8 cellular contexts compared by ENCODE assay signal in the genomic region with DNA sequence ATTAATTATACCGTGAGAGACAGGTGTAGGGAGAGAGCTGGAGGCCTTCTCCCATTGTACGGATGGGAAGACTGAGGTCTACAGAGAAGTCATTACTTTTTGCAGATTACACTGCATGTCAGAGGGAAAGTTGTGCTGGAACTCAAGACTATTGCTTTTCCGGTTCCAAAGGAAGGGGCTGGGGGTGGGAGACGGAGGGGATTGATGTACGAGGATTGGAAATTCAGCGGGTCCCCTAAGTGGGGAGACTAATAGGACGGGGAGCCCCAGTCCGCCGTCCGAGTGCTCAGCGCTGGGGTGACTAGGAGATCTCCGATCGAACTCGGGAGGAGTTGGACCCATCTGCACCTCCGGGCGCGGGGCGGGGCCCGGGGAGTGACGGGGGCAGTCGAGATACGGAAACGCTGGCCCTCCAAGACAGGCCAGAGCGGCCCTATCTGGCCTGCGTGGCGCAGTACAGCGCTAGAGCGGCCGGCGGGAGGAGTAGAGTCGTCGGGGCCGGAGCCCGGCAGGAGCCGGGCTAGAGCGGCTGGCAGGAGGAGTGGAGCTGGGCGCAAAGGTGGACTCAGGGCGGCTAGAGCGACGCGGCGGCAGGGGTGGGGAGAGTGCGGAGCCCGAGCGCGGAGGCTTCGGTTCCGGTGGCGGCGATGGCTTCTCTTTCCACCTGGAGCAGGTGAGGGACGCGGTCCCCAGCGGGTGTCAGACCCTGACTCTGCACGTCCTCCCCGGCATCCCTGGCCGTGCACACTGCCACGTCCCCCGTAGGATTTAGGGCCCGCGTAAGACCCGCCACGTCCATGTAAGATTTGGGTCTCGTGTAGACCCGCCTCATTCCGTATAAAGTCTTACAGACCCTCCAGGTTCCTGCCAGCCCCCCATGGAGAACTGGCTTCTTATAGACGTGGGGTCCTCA. TPM values are rescaled to one million over a fixed set of nuclear protein-coding genes. Genes with fewer than 3 reads are reported as not detected.
DNase-seq lines count a peak whose midpoint lies in the region; ATAC-seq and TF ChIP-seq lines count a peak whose summit lies in the region.

No MANE protein-coding gene starts in this region.

- no CpG with 5 or more reads among the region's 66 CpGs for WGBS in trophoblast cell (ENCODE audit: extremely low coverage, insufficient coverage, insufficient read length)
- 0 to 10% methylated on average over 2 to 23 of the region's 66 CpGs for WGBS in transverse colon (ENCODE audit: low coverage in 1 of 2), 2 donors

- H3K23ac ChIP-seq in trophoblast cell (ENCODE audit: low read length): no peak overlapping the region

- H3K36me3 ChIP-seq in SU-DHL-6 (ENCODE audit: low read length) (peaks cover 5% of the 10 kb centered on the region; the same call in 1 of the 2 replicates), cardiac muscle cell (no peaks in the 10 kb centered on the region), trophoblast cell (ENCODE audit: control insufficient read depth in 1 of 2, insufficient read depth in 2 of 2, low read length in 2 of 2) (peaks cover 3 to 9% of the 10 kb centered on the region in 2 experiments), transverse colon (peaks cover 0 to 2% (median 0%) of the 10 kb centered on the region in 4 donors)

- peak overlapping the region; percentile 33 for H4K12ac ChIP-seq in trophoblast cell (ENCODE audit: low read depth, low read length)

- no peaks in the 10 kb centered on the region for H3K4me1 ChIP-seq in cardiac muscle cell (ENCODE audit: low read depth)
- peaks cover 15 to 17% of the 10 kb centered on the region in 2 experiments for H3K4me1 ChIP-seq in trophoblast cell (ENCODE audit: control insufficient read depth in 1 of 2, insufficient read depth in 2 of 2, low read length in 2 of 2)
- H3K4me1 ChIP-seq in transverse colon: peaks cover 23 to 45% (median 38%) of the 10 kb centered on the region in 4 donors

- H3K4me2 ChIP-seq in SU-DHL-6 (ENCODE audit: low read depth, low read length, poor library complexity, severe bottlenecking) (peak overlapping the region; percentile 97), trophoblast cell (ENCODE audit: low read length) (peak overlapping the region; percentile 96)

- H2AFZ ChIP-seq in SU-DHL-6 (ENCODE audit: low read depth, low read length, severe bottlenecking): no peak overlapping the region
- no peak overlapping the region for H2AFZ ChIP-seq in trophoblast cell (ENCODE audit: insufficient read depth, low read length, poor library complexity)

- peak; percentile 91 for TF ChIP-seq POLR2A in transverse colon (IDR thresholded peaks at IDR 0.05)

- H3K36me3 Mint-ChIP-seq in activated naive CD8-positive, alpha-beta T cell treated with anti-CD3 and anti-CD28 coated beads, Interleukin-2, amount 50 U/mL, for 24 hours (ENCODE audit: low read depth): peaks cover 34% of the 10 kb centered on the region

- in situ Hi-C loops in transverse colon (cut with MboI; ENCODE audit: low pct_ligation_motif_present in 1 of 4, low pct_unique_long_range_greater_than_20kb in 1 of 4, low sequenced_read_pairs in 3 of 4): no loop called here

- TF ChIP-seq EP300 in transverse colon (IDR thresholded peaks at IDR 0.05; ENCODE audit: low read depth): no peak

- peak overlapping the region; percentile 92 for H3K27ac Mint-ChIP-seq in activated naive CD8-positive, alpha-beta T cell treated with anti-CD3 and anti-CD28 coated beads, Interleukin-2, amount 50 U/mL, for 24 hours

- H3F3A ChIP-seq in SU-DHL-6 (ENCODE audit: insufficient read depth): peaks cover 47% of the 10 kb centered on the region

- H3K14ac ChIP-seq in trophoblast cell (ENCODE audit: low read length): peak overlapping the region; percentile 40

- peaks cover 2% of the 10 kb centered on the region for H3K27me3 Mint-ChIP-seq in activated naive CD8-positive, alpha-beta T cell treated with anti-CD3 and anti-CD28 coated beads, Interleukin-2, amount 50 U/mL, for 24 hours

- H3K4me3 ChIP-seq in GM12865 (ENCODE audit: low read depth, low read length): peak overlapping the region; percentile 96
- H3K4me3 ChIP-seq in SU-DHL-6 (ENCODE audit: insufficient read depth, low read length, poor library complexity, severe bottlenecking): peak overlapping the region; percentile 65
- H3K4me3 ChIP-seq in cardiac muscle cell: peak overlapping the region; percentile 46
- peak overlapping the region; percentile 99 for H3K4me3 ChIP-seq in trophoblast cell (ENCODE audit: low read depth, low read length)
- H3K4me3 ChIP-seq in transverse colon: peak overlapping the region; percentile 46 to 99 (median 79)

- H3K4ac ChIP-seq in trophoblast cell (ENCODE audit: low read depth, low read length): peak overlapping the region; percentile 23

- H3K9me3 ChIP-seq in SU-DHL-6 (ENCODE audit: insufficient read depth, low read length) (no peaks in the 10 kb centered on the region), cardiac muscle cell (ENCODE audit: low read depth) (no peaks in the 10 kb centered on the region), trophoblast cell (ENCODE audit: insufficient read depth, low read depth, low read length) (no peaks in the 10 kb centered on the region), transverse colon (no peaks in the 10 kb centered on the region)

- TF ChIP-seq CTCF in GM12865 (IDR thresholded peaks at IDR 0.05; ENCODE audit: insufficient read depth, low read depth, low read length, missing control alignments): no peak
- TF ChIP-seq CTCF in SU-DHL-6 (IDR thresholded peaks at IDR 0.05; ENCODE audit: insufficient read depth, low read length, poor library complexity, severe bottlenecking): no peak
- TF ChIP-seq CTCF in cardiac muscle cell (IDR thresholded peaks at IDR 0.05; ENCODE audit: low read depth, low read length): peak; percentile 28
- peak in 1 of 5 experiments; percentile 18 for TF ChIP-seq CTCF in transverse colon (IDR thresholded peaks at IDR 0.05)

- DNase-seq in GM12865 (ENCODE audit: low read depth) (peak; percentile 99), NCI-H1105 treated with DMSO at 0.1 percent for 48 hours (lab: John Stamatoyannopoulos, UW) (peak; percentile 97), cardiac muscle cell (ENCODE audit: low read depth in 1 of 2, low spot score in 1 of 2) (peak; percentile 97 to 98), trophoblast cell (peak; percentile 97 to 98), transverse colon (peak; percentile 97)
- peak; percentile 93 for DNase-seq in activated naive CD8-positive, alpha-beta T cell treated with anti-CD3 and anti-CD28 coated beads, Interleukin-2, amount 50 U/mL, for 24 hours

- peaks cover 67% of the 10 kb centered on the region for H3K4me1 Mint-ChIP-seq in activated naive CD8-positive, alpha-beta T cell treated with anti-CD3 and anti-CD28 coated beads, Interleukin-2, amount 50 U/mL, for 24 hours

- H3K27me3 ChIP-seq in SU-DHL-6 (ENCODE audit: low read length) (no peaks in the 10 kb centered on the region), cardiac muscle cell (no peaks in the 10 kb centered on the region), trophoblast cell (ENCODE audit: insufficient read depth, low read length) (peaks cover 2% of the 10 kb centered on the region), transverse colon (no peaks in the 10 kb centered on the region)

- H2AK5ac ChIP-seq in trophoblast cell (ENCODE audit: low read length): no peak overlapping the region

- no peak overlapping the region for H2BK12ac ChIP-seq in trophoblast cell (ENCODE audit: low read length)

- no peaks in the 10 kb centered on the region for H4K20me1 ChIP-seq in SU-DHL-6 (ENCODE audit: low read depth, low read length)

- H3K27ac ChIP-seq in SU-DHL-6 (ENCODE audit: low read depth, low read length): peak overlapping the region; percentile 100
- H3K27ac ChIP-seq in cardiac muscle cell: no peak overlapping the region
- no peak overlapping the region for H3K27ac ChIP-seq in trophoblast cell (ENCODE audit: low read depth, low read length)
- peak overlapping the region; percentile 82 to 91 (median 87) for H3K27ac ChIP-seq in transverse colon

- peak; percentile 78 for ATAC-seq in HG02642 (IDR thresholded peaks at IDR 0.05; ENCODE audit: poor library complexity, unreplicated experiment)
- ATAC-seq in activated naive CD8-positive, alpha-beta T cell treated with anti-CD3 and anti-CD28 coated beads, Interleukin-2, amount 50 U/mL, for 24 hours: peak; percentile 80

- H3K79me2 ChIP-seq in SU-DHL-6 (ENCODE audit: insufficient read depth, low read length) (peaks cover 57% of the 10 kb centered on the region), trophoblast cell (ENCODE audit: control insufficient read depth, insufficient read depth, low read length, poor library complexity) (peaks cover 12% of the 10 kb centered on the region)

- intact Hi-C loops in transverse colon (cut with DNase I; ENCODE audit: low total_unique reads): no loop called here

- H3K9me2 ChIP-seq in SU-DHL-6 (replicated peaks; ENCODE audit: insufficient read depth, low read length): no peaks in the 10 kb centered on the region

- H3K79me1 ChIP-seq in trophoblast cell (ENCODE audit: low read length): peaks cover 19% of the 10 kb centered on the region

- peak overlapping the region; percentile 89 for H3K9ac ChIP-seq in SU-DHL-6 (ENCODE audit: low read length)
- H3K9ac ChIP-seq in trophoblast cell (ENCODE audit: low read length): peak overlapping the region; percentile 98

- H3K9me3 Mint-ChIP-seq in activated naive CD8-positive, alpha-beta T cell treated with anti-CD3 and anti-CD28 coated beads, Interleukin-2, amount 50 U/mL, for 24 hours: no peaks in the 10 kb centered on the region

- peak overlapping the region; percentile 97 for H4K91ac ChIP-seq in trophoblast cell (ENCODE audit: low read depth, low read length)

- H3K4me3 Mint-ChIP-seq in activated naive CD8-positive, alpha-beta T cell treated with anti-CD3 and anti-CD28 coated beads, Interleukin-2, amount 50 U/mL, for 24 hours: peak overlapping the region; percentile 93

- H3K18ac ChIP-seq in trophoblast cell (ENCODE audit: low read length): peak overlapping the region; percentile 31

- H2BK120ac ChIP-seq in trophoblast cell (ENCODE audit: insufficient read depth, low read length, poor library complexity): no peak overlapping the region

- no peak overlapping the region for H2BK5ac ChIP-seq in trophoblast cell (ENCODE audit: low read depth, low read length, poor library complexity)

- peak overlapping the region; percentile 98 for H4K8ac ChIP-seq in trophoblast cell (ENCODE audit: low read depth, low read length)

RNA-seq across cellular contexts. Expression of gene ARHGEF1, which starts 1.1 kb away (rescaled TPM):
- total RNA-seq in cardiac muscle cell: 19.2 and 49.9 TPM in 2 replicates
- 40.1 and 68.1 TPM in 2 replicates for polyA plus RNA-seq in cardiac muscle cell
- 65.5 and 67.8 TPM in 2 replicates for polyA plus RNA-seq in trophoblast cell (2013)
- total RNA-seq in transverse colon: 100 to 1,000 TPM in 2 of 4 donors, 10 to 100 TPM in 2; 64.3 to 215 (median 113) TPM

RNA-seq across cellular contexts. Expression of gene CD79A, which starts 7.0 kb away (rescaled TPM):
- 0.11 TPM in 1 of 2 replicates, not detected in the other for total RNA-seq in cardiac muscle cell
- 0.22 and 0.24 TPM in 2 replicates for polyA plus RNA-seq in cardiac muscle cell
- polyA plus RNA-seq in trophoblast cell (2013): 0.17 and 0.31 TPM in 2 replicates
- 10 to 100 TPM in 1 of 4 donors, 1 to 10 TPM in 2, not detected in 1; 2.3 to 33.0 (median 8.2) TPM for total RNA-seq in transverse colon

RNA-seq across cellular contexts. Expression of gene RPS19, which starts 24.0 kb away (rescaled TPM):
- total RNA-seq in cardiac muscle cell (1,651 and 2,830 TPM in 2 replicates), transverse colon (1,000 to 10,000 TPM in 2 of 4 donors, 100 to 1,000 TPM in 2; 595 to 1,336 (median 1,016) TPM)
- polyA plus RNA-seq in cardiac muscle cell: 1,323 and 1,693 TPM in 2 replicates
- 2,902 and 2,904 TPM in 2 replicates for polyA plus RNA-seq in trophoblast cell (2013)

RNA-seq across cellular contexts. Expression of gene DMRTC2, which starts 39.2 kb away (rescaled TPM):
- total RNA-seq in cardiac muscle cell (not detected in 2 replicates), transverse colon (not detected)
- not detected in 2 replicates for polyA plus RNA-seq in cardiac muscle cell
- polyA plus RNA-seq in trophoblast cell (2013): not detected in 2 replicates

RNA-seq across cellular contexts. Expression of gene LYPD4, which starts 39.6 kb away (rescaled TPM):
- total RNA-seq in cardiac muscle cell (not detected in 2 replicates), transverse colon (not detected)
- not detected in 2 replicates for polyA plus RNA-seq in cardiac muscle cell
- polyA plus RNA-seq in trophoblast cell (2013): not detected in 2 replicates

Comparison
In these comparisons a context has a peak if more than half of its experiments do, and no peak if none do; other contexts are left out.
1. H3K4me3 ChIP-seq: peak in every context shown above with its lines; median percentile 99 in trophoblast cell; 96 in GM12865; 79 in transverse colon; 65 in SU-DHL-6; 46 in cardiac muscle cell.
2. H3K27ac ChIP-seq: peak in SU-DHL-6 (single experiment) and transverse colon (4 of 4); none in cardiac muscle cell (single experiment) and trophoblast cell (single experiment).
3. Peak in every context shown above with its lines, with median percentiles within 50 percentile points of each other: DNase-seq.